Comparison of ENCODE assay signal across 21 cellular contexts in genomic region chr6:117504478-117505144, GRCh38. TPM values are rescaled to one million over a fixed set of nuclear protein-coding genes. Genes with fewer than 3 reads are reported as not detected.
DNase-seq lines count a peak whose midpoint lies in the region; ATAC-seq and TF ChIP-seq lines count a peak whose summit lies in the region.
"Had no signal": no experiment of that assay in that cellular context is flagged by ENCODE, and none has a peak within 500 bp of the region (broad histone marks: within the 10 kb centered on the region; RNA-seq: fewer than 3 reads in every experiment).

No MANE protein-coding gene starts in this region.

- ATAC-seq in Panc1 (no peak), left lobe of liver (peak; percentile 35)
- ATAC-seq: SK-N-SH treated with all-trans-retinoic acid at 6 μM for 48 hours had no signal

- intact Hi-C loops in Panc1 (cut with micrococcal nuclease; ENCODE audit: unreplicated experiment) = no loop called here

- 0 out of 2 replicates have a peak, but pooled peaks cover 2% of the 10 kb centered on the region for H3K4me1 ChIP-seq in Panc1 (ENCODE audit: control insufficient read depth, insufficient read depth, low read length)

- no peaks in the 10 kb centered on the region for H3K9me3 Mint-ChIP-seq in progenitor cell of endocrine pancreas (ENCODE audit: low read depth)
- H3K9me3 Mint-ChIP-seq: CD14-positive monocyte had no signal

- peaks cover 12% of the 10 kb centered on the region for H3K36me3 Mint-ChIP-seq in progenitor cell of endocrine pancreas (ENCODE audit: insufficient read depth)

- no peaks in the 10 kb centered on the region for H3K27me3 ChIP-seq in Panc1 (ENCODE audit: control insufficient read depth, insufficient read depth, low read length)

- H3K27ac ChIP-seq in Panc1 (ENCODE audit: low read length) = no peak overlapping the region
- H3K27ac ChIP-seq: 22Rv1 had no signal

- peaks cover 37% of the 10 kb centered on the region for H3K4me1 Mint-ChIP-seq in progenitor cell of endocrine pancreas (ENCODE audit: low read depth)

- CTCF ChIA-PET in Panc1 (lab: Charles Lee) = no interaction called here

- POLR2A ChIA-PET in Panc1 (lab: Charles Lee) = no interaction called here

- no peak overlapping the region for H3K4me3 Mint-ChIP-seq in progenitor cell of endocrine pancreas (ENCODE audit: low read depth)
- H3K4me3 Mint-ChIP-seq: CD14-positive monocyte had no signal

- peak overlapping the region; percentile 31 for H3K27ac Mint-ChIP-seq in progenitor cell of endocrine pancreas
- H3K27ac Mint-ChIP-seq: CD14-positive monocyte had no signal

- TF ChIP-seq CTCF in Panc1 (IDR thresholded peaks at IDR 0.05) (no peak), progenitor cell of endocrine pancreas (IDR thresholded peaks at IDR 0.05; ENCODE audit: unreplicated experiment) (no peak)

- no peaks in the 10 kb centered on the region for H3K9me3 ChIP-seq in Panc1 (ENCODE audit: control insufficient read depth, insufficient read depth, low read depth, low read length)
- H3K9me3 ChIP-seq: HAP-1 had no signal

- no peaks in the 10 kb centered on the region for H3K36me3 ChIP-seq in Panc1 (ENCODE audit: control insufficient read depth, insufficient read depth, low read length)

- H3K4me3 ChIP-seq in Panc1 (ENCODE audit: low read depth in 2 of 2, low read length in 2 of 2) = no peak overlapping the region
- H3K4me3 ChIP-seq: HAP-1 had no signal

- TSS peak; percentile 15 for BruUV-seq in Panc1 (replicated peaks; lab: Mats Ljungman, UMichigan)

- H3K27me3 Mint-ChIP-seq in progenitor cell of endocrine pancreas = no peaks in the 10 kb centered on the region

- in situ Hi-C loops in Panc1 (cut with HindIII; ENCODE audit: low pct_unique_long_range_greater_than_20kb, low sequenced_read_pairs) = no loop called here

- DNase-seq in DMS53 (lab: John Stamatoyannopoulos, UW) = peak; percentile 13
- no peak for DNase-seq in DMS53 treated with DMSO at 0.1 percent for 48 hours (lab: John Stamatoyannopoulos, UW; ENCODE audit: unreplicated experiment)
- no peak for DNase-seq in Panc1 (ENCODE audit: low read depth, low spot score)
- no peak for DNase-seq in left lobe of liver (ENCODE audit: low spot score)
- DNase-seq in progenitor cell of endocrine pancreas (ENCODE audit: low spot score, unreplicated experiment) = no peak
- DNase-seq in hippocampal formation (lab: John Stamatoyannopoulos, UW) = no peak
- DNase-seq in NCI-H345 (lab: John Stamatoyannopoulos, UW) = no peak
- DNase-seq in MV-4-11 (lab: John Stamatoyannopoulos, UW) = no peak
- DNase-seq: DMS 273 treated with DMSO at 0.1 percent for 48 hours, GDM1, NCI-H1417, NCI-H187 treated with DMSO at 0.1 percent for 48 hours, NCI-H446 treated with DMSO at 0.1 percent for 48 hours, NCI-H69, OCI-M1, RPMI8226, SIG-M5 had no signal

RNA-seq across cellular contexts. Expression of gene DCBLD1, which starts 22.1 kb away (rescaled TPM):
- 29.0 TPM for total RNA-seq in Panc1 (2021; ENCODE audit: unreplicated experiment)
- polyA plus RNA-seq in Panc1 (2012; ENCODE audit: insufficient read length) = 20.1 TPM
- 9.0 TPM for total RNA-seq in left lobe of liver
- total RNA-seq in progenitor cell of endocrine pancreas = 36.1 and 37.4 TPM in 2 replicates
